1 cellular context compared by ENCODE assay signal in genomic region chr6:53064726-53065265, GRCh38.
TF ChIP-seq lines count a peak whose summit lies in the region.

No MANE protein-coding gene starts in this region.

TF ChIP-seq in HepG2, 621 proteins besides CTCF, POLR2A, EP300 and RAD21 (continued from another document and continues in another):
- TF ChIP-seq LBX2 (CRISPR knock-in tag; IDR thresholded peaks at IDR 0.05; ENCODE audit: borderline replicate concordance) (no peak; the same call in 1 of the 2 replicates), CEBPZ (IDR thresholded peaks at IDR 0.05; ENCODE audit: low read length) (no peak), MEIS1 (CRISPR knock-in tag; IDR thresholded peaks at IDR 0.05; ENCODE audit: borderline replicate concordance) (no peak), STAT6 (CRISPR knock-in tag; IDR thresholded peaks at IDR 0.05; ENCODE audit: borderline replicate concordance) (peak; percentile 71; the same call in 1 of the 2 replicates), PHF5A (CRISPR knock-in tag; IDR thresholded peaks at IDR 0.05; ENCODE audit: low read depth, unreplicated experiment) (peak; percentile 78), JUND (CRISPR knock-in tag; IDR thresholded peaks at IDR 0.05) (no peak), YEATS4 (CRISPR knock-in tag; IDR thresholded peaks at IDR 0.05; ENCODE audit: borderline replicate concordance) (no peak), GLI4 (CRISPR knock-in tag; IDR thresholded peaks at IDR 0.05; ENCODE audit: borderline replicate concordance) (no peak), CSRNP2 (CRISPR knock-in tag; conservative IDR thresholded peaks at IDR 0.05; ENCODE audit: low read depth) (no peak), FOXO1 (CRISPR knock-in tag; IDR thresholded peaks at IDR 0.05) (no peak; the same call in 1 of the 2 replicates), ELF1 (CRISPR knock-in tag; IDR thresholded peaks at IDR 0.05) (peak; percentile 87), CBX1 (IDR thresholded peaks at IDR 0.05; ENCODE audit: low read depth) (no peak), ETV6 (CRISPR knock-in tag; conservative IDR thresholded peaks at IDR 0.05) (no peak), ZNF431 (CRISPR knock-in tag; IDR thresholded peaks at IDR 0.05; ENCODE audit: borderline replicate concordance, low read depth) (no peak), RERE (CRISPR knock-in tag; IDR thresholded peaks at IDR 0.05; ENCODE audit: low read depth) (no peak), CBX2 (IDR thresholded peaks at IDR 0.05; ENCODE audit: low read depth, low read length) (no peak), CBX2 (CRISPR knock-in tag; IDR thresholded peaks at IDR 0.05; ENCODE audit: low read depth) (no peak), HMG20B (CRISPR knock-in tag; conservative IDR thresholded peaks at IDR 0.05) (no peak), ZNF605 (CRISPR knock-in tag; IDR thresholded peaks at IDR 0.05) (no peak; the same call in 1 of the 2 replicates), ZNF432 (CRISPR knock-in tag; IDR thresholded peaks at IDR 0.05; ENCODE audit: borderline replicate concordance) (no peak), ISL2 (CRISPR knock-in tag; IDR thresholded peaks at IDR 0.05) (no peak; the same call in 1 of the 2 replicates), TFE3 (CRISPR knock-in tag; IDR thresholded peaks at IDR 0.05) (no peak), ZNF44 (CRISPR knock-in tag; IDR thresholded peaks at IDR 0.05) (peak; percentile 84; the same call in 1 of the 2 replicates), ZNF549 (CRISPR knock-in tag; IDR thresholded peaks at IDR 0.05) (no peak), ZXDC (CRISPR knock-in tag; IDR thresholded peaks at IDR 0.05) (no peak), ZNF749 (CRISPR knock-in tag; IDR thresholded peaks at IDR 0.05; ENCODE audit: borderline replicate concordance) (no peak), PBX3 (CRISPR knock-in tag; IDR thresholded peaks at IDR 0.05; ENCODE audit: borderline replicate concordance) (no peak), HOXA3 (CRISPR knock-in tag; IDR thresholded peaks at IDR 0.05) (peak; percentile 14; the same call in 1 of the 2 replicates), ARHGAP35 (CRISPR knock-in tag; IDR thresholded peaks at IDR 0.05; ENCODE audit: borderline replicate concordance) (no peak), ZNF691 (CRISPR knock-in tag; IDR thresholded peaks at IDR 0.05; ENCODE audit: borderline replicate concordance, low read depth) (no peak), NR2F1 (CRISPR knock-in tag; IDR thresholded peaks at IDR 0.05) (no peak), ZNF770 (CRISPR knock-in tag; IDR thresholded peaks at IDR 0.05) (no peak)
